In the genomic region with DNA sequence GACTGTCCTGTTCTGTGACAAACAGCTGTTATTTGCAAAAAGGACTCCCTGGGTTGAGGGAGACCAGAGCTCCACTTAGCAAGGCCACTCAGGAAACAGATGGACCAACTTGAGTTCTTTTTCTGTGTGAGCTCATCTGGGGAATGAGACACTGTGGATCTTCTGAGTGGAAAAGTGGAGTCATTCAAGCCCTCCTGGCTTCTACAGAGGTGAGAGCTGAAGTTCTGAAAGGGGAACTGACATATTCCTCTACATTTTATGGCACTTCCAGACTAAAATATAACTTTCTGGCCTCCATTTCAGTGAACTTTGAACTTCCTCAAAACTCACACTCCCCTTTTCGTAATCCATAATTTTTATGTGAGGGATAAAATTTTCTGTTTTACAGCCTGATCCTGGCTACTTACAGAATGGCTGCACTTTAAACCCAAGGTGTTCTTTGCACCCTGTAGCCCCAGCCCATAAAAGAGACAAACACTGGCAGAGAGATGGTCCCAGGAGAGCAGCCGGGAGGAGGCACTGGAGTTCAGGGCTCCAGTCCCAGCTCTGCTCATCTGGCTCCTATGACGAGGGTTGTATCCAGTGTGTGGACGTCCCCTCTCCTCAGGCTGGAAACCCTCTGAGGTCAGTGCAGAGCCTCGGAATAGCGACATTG, we compare ENCODE assay signal across 14 cellular contexts. TPM values are rescaled to one million over a fixed set of nuclear protein-coding genes. Genes with fewer than 3 reads are reported as not detected.
DNase-seq lines count a peak whose midpoint lies in the region; ATAC-seq, FAIRE-seq and TF ChIP-seq lines count a peak whose summit lies in the region.
"Had no signal": no experiment of that assay in that cellular context is flagged by ENCODE, and none has a peak within 500 bp of the region (broad histone marks: within the 10 kb centered on the region; RNA-seq: fewer than 3 reads in every experiment).

No MANE protein-coding gene starts in this region.

- H3K36me3 Mint-ChIP-seq in HFFc6 (ENCODE audit: low read depth) = no peaks in the 10 kb centered on the region; the same call in 1 of the 2 replicates

- H3K4me3 ChIP-seq in Peyer's patch (no peak overlapping the region), right atrium auricular region (no peak overlapping the region), small intestine (ENCODE audit: low read depth in 1 of 2, low read length in 2 of 2) (no peak overlapping the region)
- H3K4me3 ChIP-seq: coronary artery, GM12878 had no signal

- peak overlapping the region; percentile 50 for H3K27ac Mint-ChIP-seq in HFFc6

- TF ChIP-seq CTCF in HFFc6 (IDR thresholded peaks at IDR 0.05) (no peak), Peyer's patch (IDR thresholded peaks at IDR 0.05) (peak in 3 of 6 experiments; percentile 44 to 70 (median 52)), right atrium auricular region (IDR thresholded peaks at IDR 0.05) (no peak), foreskin keratinocyte (conservative IDR thresholded peaks at IDR 0.05) (no peak)

- 20 to 54% (median 27%) methylated on average over 6 of the region's 6 CpGs for WGBS in small intestine, 3 donors

- peaks cover 0 to 68% (median 4%) of the 10 kb centered on the region in 4 donors for H3K4me1 ChIP-seq in Peyer's patch
- peaks cover 0 to 61% of the 10 kb centered on the region in 2 donors for H3K4me1 ChIP-seq in right atrium auricular region
- H3K4me1 ChIP-seq in small intestine (ENCODE audit: control insufficient read depth in 2 of 2, insufficient read depth in 1 of 2, low read depth in 1 of 2, low read length in 1 of 2) = peaks cover 13 to 15% of the 10 kb centered on the region in 2 donors
- peaks cover 16% of the 10 kb centered on the region for H3K4me1 ChIP-seq in foreskin keratinocyte

- H3K36me3 ChIP-seq in Peyer's patch = no peaks in the 10 kb centered on the region
- no peaks in the 10 kb centered on the region for H3K36me3 ChIP-seq in right atrium auricular region
- no peaks in the 10 kb centered on the region for H3K36me3 ChIP-seq in small intestine (ENCODE audit: control insufficient read depth in 2 of 2, insufficient read depth in 2 of 2, low read length in 2 of 2)

- FAIRE-seq in small intestine (lab: Jason Lieb, UNC) = no peak
- FAIRE-seq: GM12878 had no signal

- H3K9me3 ChIP-seq in Peyer's patch = no peaks in the 10 kb centered on the region
- H3K9me3 ChIP-seq in right atrium auricular region = no peaks in the 10 kb centered on the region
- no peaks in the 10 kb centered on the region for H3K9me3 ChIP-seq in small intestine (ENCODE audit: control insufficient read depth, low read depth)
- H3K9me3 ChIP-seq: Caco-2 had no signal

- H3K27me3 Mint-ChIP-seq in HFFc6 (ENCODE audit: insufficient read depth) = no peaks in the 10 kb centered on the region; the same call in 1 of the 2 replicates

- no peaks in the 10 kb centered on the region for H3K9me3 Mint-ChIP-seq in HFFc6

- H3K4me3 Mint-ChIP-seq in HFFc6 = no peak overlapping the region

- peak overlapping the region in 3 of 4 donors; percentile 48 to 81 (median 58) for H3K27ac ChIP-seq in Peyer's patch
- peak overlapping the region; percentile 52 to 73 for H3K27ac ChIP-seq in right atrium auricular region
- peak overlapping the region; percentile 74 to 81 for H3K27ac ChIP-seq in small intestine (ENCODE audit: low read depth in 1 of 2, low read length in 1 of 2)
- H3K27ac ChIP-seq in foreskin keratinocyte = no peak overlapping the region

- no peak for TF ChIP-seq POLR2A in Peyer's patch (IDR thresholded peaks at IDR 0.05)

- no peak for DNase-seq in HFFc6
- peak in 2 of 3 donors; percentile 77 to 80 for DNase-seq in Peyer's patch
- DNase-seq in right atrium auricular region (ENCODE audit: low spot score) = no peak
- DNase-seq in small intestine = peak; percentile 87
- no peak for DNase-seq in HuH-7 (ENCODE audit: low spot score)
- no peak for DNase-seq in activated CD4-positive, alpha-beta T cell treated with anti-CD3 and anti-CD28 coated beads, Interleukin-2, amount 50 U/mL, for 4 hours
- no peak for DNase-seq in foreskin keratinocyte
- DNase-seq: NCI-H1417 treated with DMSO at 0.1 percent for 48 hours, NCI-H82 had no signal

- ATAC-seq in HG02852 (IDR thresholded peaks at IDR 0.05; ENCODE audit: unreplicated experiment) (no peak), foreskin keratinocyte (no peak)
- ATAC-seq: GM12878 had no signal

- peaks cover 54% of the 10 kb centered on the region for H3K4me1 Mint-ChIP-seq in HFFc6 (ENCODE audit: low read depth)

- no peaks in the 10 kb centered on the region for H3K27me3 ChIP-seq in Peyer's patch
- H3K27me3 ChIP-seq in right atrium auricular region = no peaks in the 10 kb centered on the region
- no peaks in the 10 kb centered on the region for H3K27me3 ChIP-seq in small intestine (ENCODE audit: control insufficient read depth in 2 of 2, insufficient read depth in 2 of 2, low read length in 2 of 2)
- H3K27me3 ChIP-seq in foreskin keratinocyte = no peaks in the 10 kb centered on the region

RNA-seq across cellular contexts. Expression of a gene that starts 10.8 kb away (rescaled TPM):
- total RNA-seq in HFFc6 (2021; fragmentation: NEBNext Ultra II Directional; extraction: Animal tissue kit (Norgen Biotek cat#: 25700)) = under 1 TPM in 5 of 6 experiments, not detected in 1; 0.19 to 0.34 (median 0.23) TPM
- total RNA-seq in Peyer's patch (10 to 100 TPM in 1 of 4 donors, under 1 TPM in 1, not detected in 2; 0.88 to 17.3 TPM), right atrium auricular region (1 to 10 TPM; 3.8 to 6.3 TPM), foreskin keratinocyte (not detected in 2 replicates)
- polyA plus RNA-seq in small intestine (under 1 TPM; 0.45 to 0.81 (median 0.54) TPM), foreskin keratinocyte (not detected in 2 replicates)
- total RNA-seq: Caco-2, GM12878 had no signal
- polyA plus RNA-seq: GM12878 had no signal

RNA-seq across cellular contexts. Expression of a gene that starts 14.1 kb away (rescaled TPM):
- total RNA-seq in HFFc6 (2021; fragmentation: NEBNext Ultra II Directional; extraction: Animal tissue kit (Norgen Biotek cat#: 25700)) = 1 to 10 TPM; 2.5 to 4.1 (median 3.3) TPM
- total RNA-seq in Peyer's patch (10 to 100 TPM in 3 of 4 donors, 1 to 10 TPM in 1; 9.1 to 32.6 (median 17.2) TPM), right atrium auricular region (10 to 100 TPM in 1 of 2 donors, 1 to 10 TPM in 1; 4.9 to 12.5 TPM), foreskin keratinocyte (0.34 and 0.74 TPM in 2 replicates)
- polyA plus RNA-seq in small intestine (10 to 100 TPM in 1 of 3 donors, 1 to 10 TPM in 2; 7.2 to 17.8 (median 7.8) TPM), foreskin keratinocyte (0.86 and 1.2 TPM in 2 replicates)
- total RNA-seq: Caco-2, GM12878 had no signal
- polyA plus RNA-seq: GM12878 had no signal

RNA-seq across cellular contexts. Expression of a gene that starts 37.8 kb away (rescaled TPM):
- total RNA-seq in HFFc6 (2021; fragmentation: NEBNext Ultra II Directional; extraction: Animal tissue kit (Norgen Biotek cat#: 25700)) = not detected
- not detected for total RNA-seq in Peyer's patch
- total RNA-seq in right atrium auricular region = not detected
- polyA plus RNA-seq in small intestine = not detected
- total RNA-seq in foreskin keratinocyte = not detected in 2 replicates
- not detected in 2 replicates for polyA plus RNA-seq in foreskin keratinocyte
- total RNA-seq: Caco-2, GM12878, mesenteric fat pad had no signal
- polyA plus RNA-seq: GM12878 had no signal

RNA-seq across cellular contexts. Expression of a gene that starts 49.9 kb away (rescaled TPM):
- total RNA-seq in HFFc6 (2021; fragmentation: NEBNext Ultra II Directional; extraction: Animal tissue kit (Norgen Biotek cat#: 25700)) = not detected
- total RNA-seq in Peyer's patch (not detected), right atrium auricular region (not detected), foreskin keratinocyte (not detected in 2 replicates)
- polyA plus RNA-seq in small intestine (not detected), foreskin keratinocyte (not detected in 2 replicates)
- total RNA-seq: Caco-2, GM12878, mesenteric fat pad had no signal
- polyA plus RNA-seq: GM12878 had no signal

Comparison
In these comparisons a context has a peak if more than half of its experiments do, and no peak if none do; other contexts are left out.
1. DNase-seq: peak in Peyer's patch (2 of 3) and small intestine (single experiment); none in HFFc6 (single experiment), right atrium auricular region (single experiment), HuH-7 (single experiment), activated CD4-positive, alpha-beta T cell treated with anti-CD3 and anti-CD28 coated beads, Interleukin-2, amount 50 U/mL, for 4 hours (0 of 2) and foreskin keratinocyte (0 of 2).